14 cellular contexts compared by ENCODE assay signal in the genomic region with DNA sequence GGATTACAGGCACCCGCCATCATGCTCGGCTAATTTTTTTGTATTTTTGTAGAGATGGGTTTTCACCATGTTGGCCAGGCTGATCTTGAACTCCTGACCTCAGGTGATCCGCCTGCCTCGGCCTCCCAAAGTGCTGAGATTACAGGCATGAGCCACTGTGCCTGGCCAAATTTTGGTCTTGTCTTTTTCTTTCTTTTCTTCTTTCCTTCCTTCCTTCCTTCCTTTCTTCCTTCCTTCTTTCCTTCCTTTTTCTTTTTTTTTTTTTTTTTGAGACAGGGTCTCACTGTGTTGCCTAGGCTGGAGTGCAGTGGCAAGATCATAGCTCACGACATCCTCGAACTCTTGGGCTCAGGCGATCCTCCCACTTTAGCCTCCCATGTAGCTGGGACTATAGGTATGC. TPM values are rescaled to one million over a fixed set of nuclear protein-coding genes. Genes with fewer than 3 reads are reported as not detected.
"Had no signal": no experiment of that assay in that cellular context is flagged by ENCODE, and none has a peak within 500 bp of the region (broad histone marks: within the 10 kb centered on the region; RNA-seq: fewer than 3 reads in every experiment).

No MANE protein-coding gene starts in this region.

RNA-seq across cellular contexts. Expression of gene C16orf92, which starts 7.5 kb away (rescaled TPM):
- total RNA-seq: stomach, subcutaneous adipose tissue, suprapubic skin, temporal lobe, thoracic aorta, thyroid gland, tibial nerve, transverse colon, upper lobe of left lung, upper lobe of right lung, ureter, urinary bladder, uterus, vagina had no signal

RNA-seq across cellular contexts. Expression of gene TLCD3B, which starts 15.6 kb away (rescaled TPM):
- total RNA-seq: subcutaneous adipose tissue, thoracic aorta, tibial nerve, transverse colon, upper lobe of right lung, ureter had no signal
